20 cellular contexts compared by ENCODE assay signal in the genomic region with DNA sequence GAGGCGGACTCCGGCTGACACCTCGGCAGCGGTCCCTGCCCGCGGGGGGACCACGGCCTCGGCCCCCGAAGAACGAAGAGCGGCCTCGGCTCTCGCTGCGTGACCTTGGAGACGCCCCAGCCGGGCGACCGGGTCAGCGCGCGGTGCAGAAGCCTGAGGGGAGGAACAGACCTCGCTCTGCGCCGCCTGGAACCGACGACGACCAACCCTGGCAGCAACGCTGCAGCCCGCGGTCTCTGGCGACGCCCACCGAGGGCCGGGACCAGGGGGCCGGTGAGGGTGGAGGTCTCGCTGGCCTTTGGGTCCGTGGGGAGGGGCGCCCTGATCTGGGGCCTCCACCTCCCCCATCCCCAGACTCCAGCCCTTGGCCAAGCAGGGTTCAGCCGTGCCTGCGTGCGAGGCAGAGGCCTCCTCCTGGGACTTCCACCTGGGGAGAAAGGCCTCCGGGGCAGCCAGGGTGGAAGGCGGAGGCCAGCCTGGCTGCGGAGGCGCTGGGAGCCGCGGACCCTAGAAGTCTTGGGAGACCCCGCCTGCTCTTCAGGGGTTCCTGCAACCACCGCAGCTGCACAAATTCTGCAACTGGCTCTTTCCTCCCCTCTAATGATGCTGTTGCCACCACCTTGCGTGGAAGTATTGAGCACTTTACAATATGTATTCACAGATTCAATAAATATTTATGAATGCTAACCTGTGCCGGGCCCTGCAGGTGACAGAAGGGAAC. TPM values are rescaled to one million over a fixed set of nuclear protein-coding genes. Genes with fewer than 3 reads are reported as not detected.
A peak's percentile ranks its signal among the peaks of the same experiment; 100 is the strongest.
DNase-seq lines count a peak whose midpoint lies in the region; ATAC-seq and TF ChIP-seq lines count a peak whose summit lies in the region.
"Had no signal": no experiment of that assay in that cellular context is flagged by ENCODE, and none has a peak within 500 bp of the region (broad histone marks: within the 10 kb centered on the region; RNA-seq: fewer than 3 reads in every experiment).

No MANE protein-coding gene starts in this region.

- H3K9me3 Mint-ChIP-seq in GM23338 = peaks cover 9% of the 10 kb centered on the region

- WGBS in right cardiac atrium = 16% methylated on average over 51 of the region's 51 CpGs

- no peak for TF ChIP-seq EP300 in neural cell (conservative IDR thresholded peaks at IDR 0.05; ENCODE audit: poor library complexity, severe bottlenecking)

- H3K4me2 ChIP-seq in GM23338 = peak overlapping the region; percentile 75
- no peak overlapping the region for H3K4me2 ChIP-seq in neural cell (ENCODE audit: low read length)

- H3K4me3 Mint-ChIP-seq in GM23338 = peak overlapping the region; percentile 12; the same call in 1 of the 3 replicates

- H3K27me3 Mint-ChIP-seq in GM23338 (ENCODE audit: insufficient read depth, low read depth, poor library complexity) = peaks cover 35% of the 10 kb centered on the region

- H3K27ac Mint-ChIP-seq in GM23338 = no peak overlapping the region

- H3K36me3 Mint-ChIP-seq in GM23338 (ENCODE audit: low read depth) = peaks cover 8% of the 10 kb centered on the region; the same call in 1 of the 3 replicates
- H3K36me3 Mint-ChIP-seq: CD14-positive monocyte had no signal

- H3K79me2 ChIP-seq in GM23338 (replicated peaks; ENCODE audit: insufficient read depth) (no peaks in the 10 kb centered on the region), neural cell (replicated peaks; ENCODE audit: insufficient read depth, low read length) (no peaks in the 10 kb centered on the region)

- H3K9ac ChIP-seq in neural cell (ENCODE audit: low read length) = no peak overlapping the region

- TF ChIP-seq CTCF in GM23338 (conservative IDR thresholded peaks at IDR 0.05; ENCODE audit: low read depth in 2 of 2) = peak in 1 of 2 experiments; percentile 25; a peak in 2 of 4 replicates
- TF ChIP-seq CTCF in Peyer's patch (IDR thresholded peaks at IDR 0.05) = no peak
- TF ChIP-seq CTCF in neural cell (IDR thresholded peaks at IDR 0.05; ENCODE audit: poor library complexity, severe bottlenecking) = no peak

- peak; percentile 57 for DNase-seq in GM23338 (ENCODE audit: low spot score)
- no peak for DNase-seq in Peyer's patch
- peak; percentile 15 to 57 (median 44) for DNase-seq in right cardiac atrium
- no peak for DNase-seq in SJCRH30
- DNase-seq in stimulated activated CD4-positive, alpha-beta T cell treated with anti-CD3 and anti-CD28 coated beads, Interleukin-2, amount 100 ng/mL, for 48 hours = no peak
- DNase-seq: activated CD4-positive, alpha-beta T cell treated with anti-CD3 and anti-CD28 coated beads, Interleukin-2, amount 50 U/mL, for 48 hours; amniotic stem cell; HCEC 1CT; hypothalamus; Kasumi-1; NCI-H1694 treated with DMSO at 0.1 percent for 48 hours; stimulated activated CD4-positive, alpha-beta T cell treated with anti-CD3 and anti-CD28 coated beads, Interleukin-1b, Interleukin-23, amount 100 ng/mL, for 48 hours; trophoblast cell had no signal

- intact Hi-C loops in right cardiac atrium (cut with DNase I) = no loop called here

- TF ChIP-seq RAD21 in neural cell (conservative IDR thresholded peaks at IDR 0.05) = no peak

- no peak overlapping the region for H3K27ac ChIP-seq in GM23338 (ENCODE audit: low read depth)
- H3K27ac ChIP-seq in Peyer's patch = no peak overlapping the region
- H3K27ac ChIP-seq in right cardiac atrium (ENCODE audit: low read length) = no peak overlapping the region
- no peak overlapping the region for H3K27ac ChIP-seq in neural cell (ENCODE audit: low read length)
- no peak overlapping the region for H3K27ac ChIP-seq in SJCRH30

- H3F3A ChIP-seq in GM23338 (replicated peaks; ENCODE audit: low read depth) (no peaks in the 10 kb centered on the region), neural cell (ENCODE audit: insufficient read depth, low read length, poor library complexity, severe bottlenecking) (no peaks in the 10 kb centered on the region)

- ATAC-seq in GM23338 = peak; percentile 76
- peak; percentile 14 to 20 for ATAC-seq in right cardiac atrium
- ATAC-seq in GM18519 (IDR thresholded peaks at IDR 0.05; ENCODE audit: low FRiP score, unreplicated experiment) = no peak
- no peak for ATAC-seq in GM18502 (IDR thresholded peaks at IDR 0.05; ENCODE audit: poor library complexity, unreplicated experiment)

- H3K4me1 ChIP-seq in GM23338 (ENCODE audit: insufficient read depth) (no peaks in the 10 kb centered on the region), Peyer's patch (peaks cover 0 to 21% (median 5%) of the 10 kb centered on the region in 4 donors), right cardiac atrium (ENCODE audit: control insufficient read depth, insufficient read depth, low read length) (no peaks in the 10 kb centered on the region), SJCRH30 (peaks cover 20% of the 10 kb centered on the region)

- H2AFZ ChIP-seq in GM23338 (peak overlapping the region; percentile 52), neural cell (ENCODE audit: low read depth, low read length) (no peak overlapping the region)

- peaks cover 0 to 4% (median 2%) of the 10 kb centered on the region in 4 donors for H3K9me3 ChIP-seq in Peyer's patch
- H3K9me3 ChIP-seq in right cardiac atrium (ENCODE audit: control insufficient read depth, low read length) = no peaks in the 10 kb centered on the region
- no peaks in the 10 kb centered on the region for H3K9me3 ChIP-seq in neural cell (ENCODE audit: low read length)
- no peaks in the 10 kb centered on the region for H3K9me3 ChIP-seq in SJCRH30 (replicated peaks)

- H4K20me1 ChIP-seq in GM23338 (replicated peaks; ENCODE audit: insufficient read depth) (no peaks in the 10 kb centered on the region), neural cell (ENCODE audit: insufficient read depth) (no peaks in the 10 kb centered on the region)

- H3K27me3 ChIP-seq in GM23338 (ENCODE audit: insufficient read depth) (peaks cover 22% of the 10 kb centered on the region), Peyer's patch (peaks cover 0 to 19% of the 10 kb centered on the region in 2 donors), right cardiac atrium (ENCODE audit: control insufficient read depth, insufficient read depth) (no peaks in the 10 kb centered on the region), neural cell (ENCODE audit: insufficient read depth, low read depth, low read length) (peaks cover 29% of the 10 kb centered on the region), SJCRH30 (no peaks in the 10 kb centered on the region)

- H3K4me3 ChIP-seq in GM23338 (peak overlapping the region; percentile 53), Peyer's patch (peak overlapping the region in 3 of 4 donors; percentile 32 to 47 (median 41)), right cardiac atrium (ENCODE audit: low read length) (peak overlapping the region; percentile 38), neural cell (ENCODE audit: low read length) (peak overlapping the region; percentile 25), SJCRH30 (no peak overlapping the region)

- H3K4me1 Mint-ChIP-seq in GM23338 = no peaks in the 10 kb centered on the region
- H3K4me1 Mint-ChIP-seq: CD14-positive monocyte had no signal

- H3K9me2 ChIP-seq in GM23338 (ENCODE audit: insufficient read depth) (no peaks in the 10 kb centered on the region), neural cell (ENCODE audit: insufficient read depth, low read length) (no peaks in the 10 kb centered on the region)

- H3K36me3 ChIP-seq in GM23338 (ENCODE audit: insufficient read depth) (no peaks in the 10 kb centered on the region), Peyer's patch (no peaks in the 10 kb centered on the region), neural cell (ENCODE audit: insufficient read depth, low read length) (no peaks in the 10 kb centered on the region), SJCRH30 (no peaks in the 10 kb centered on the region)

- no peak for TF ChIP-seq POLR2A in Peyer's patch (IDR thresholded peaks at IDR 0.05)

TF ChIP-seq in neural cell, 6 proteins besides CTCF, POLR2A, EP300 and RAD21 (continues in another document):
- TF ChIP-seq POLR2AphosphoS5 (IDR thresholded peaks at IDR 0.05) = no peak
- no peak for TF ChIP-seq MXI1 (conservative IDR thresholded peaks at IDR 0.05; ENCODE audit: poor library complexity, severe bottlenecking)
- no peak for TF ChIP-seq SMC3 (conservative IDR thresholded peaks at IDR 0.05; ENCODE audit: poor library complexity)
- TF ChIP-seq EZH2 (IDR thresholded peaks at IDR 0.05; ENCODE audit: borderline replicate concordance, insufficient read depth, low read length, poor library complexity, severe bottlenecking) = no peak

RNA-seq across cellular contexts. Expression of a gene that starts 44.3 kb away (rescaled TPM):
- 32.2 TPM in 2 replicates for total RNA-seq in GM23338 (2014; rRNA removed; shearing (Covaris generic))
- polyA plus RNA-seq in GM23338 (2016; fragmentation: Nextera tagmentation; extraction: Ambion mirVana) = 7.4 TPM in 2 replicates
- 100 to 1,000 TPM in 3 of 4 donors, 10 to 100 TPM in 1; 87.2 to 182 (median 116) TPM for total RNA-seq in Peyer's patch
- total RNA-seq in right cardiac atrium = 10 to 100 TPM; 57.2 to 80.5 (median 65.6) TPM
- 28.5 TPM for polyA plus RNA-seq in right cardiac atrium
- 3.1 and 4.5 TPM in 2 replicates for polyA plus RNA-seq in neural cell
- polyA minus RNA-seq in neural cell = 6.8 and 7.3 TPM in 2 replicates
- 11.5 and 12.0 TPM in 2 replicates for total RNA-seq in SJCRH30 (2014; rRNA removed; shearing (Covaris generic))

RNA-seq across cellular contexts. Expression of a gene that starts 45.2 kb away (rescaled TPM):
- not detected in 2 replicates for total RNA-seq in GM23338 (2014; rRNA removed; shearing (Covaris generic))
- not detected in 2 replicates for polyA plus RNA-seq in GM23338 (2016; fragmentation: Nextera tagmentation; extraction: Ambion mirVana)
- 100 to 1,000 TPM in 3 of 4 donors, 1 to 10 TPM in 1; 9.9 to 934 (median 516) TPM for total RNA-seq in Peyer's patch
- not detected for total RNA-seq in right cardiac atrium
- polyA plus RNA-seq in right cardiac atrium = not detected
- not detected in 2 replicates for polyA plus RNA-seq in neural cell
- polyA minus RNA-seq in neural cell = not detected in 2 replicates
- total RNA-seq in SJCRH30 (2014; rRNA removed; shearing (Covaris generic)) = not detected in 2 replicates
- total RNA-seq: Daoy, renal cortical epithelial cell, RPMI7951 had no signal
- polyA plus RNA-seq: CD14-positive monocyte had no signal

Comparison
In these comparisons a context has a peak if more than half of its experiments do, and no peak if none do; other contexts are left out.
1. ATAC-seq: peak in GM23338 (single experiment) and right cardiac atrium (2 of 2); none in GM18519 (single experiment) and GM18502 (single experiment).
2. DNase-seq: peak in GM23338 (single experiment) and right cardiac atrium (3 of 3); none in Peyer's patch (0 of 3), SJCRH30 (0 of 2) and stimulated activated CD4-positive, alpha-beta T cell treated with anti-CD3 and anti-CD28 coated beads, Interleukin-2, amount 100 ng/mL, for 48 hours (0 of 2).
3. RNA of a gene that starts 45.2 kb away (total RNA-seq): 9.9 to 934 TPM in Peyer's patch; not detected in SJCRH30, not detected in GM23338 and not detected in right cardiac atrium; every median in the first group is over 10 times any median in the second.